2 cellular contexts compared by ENCODE assay signal in genomic region chr2:16496426-16497388, GRCh38.
TF ChIP-seq lines count a peak whose summit lies in the region.

No MANE protein-coding gene starts in this region.

TF ChIP-seq in liver, 16 proteins besides CTCF, POLR2A, EP300 and RAD21 (continued from another document):
- TF ChIP-seq EGR1 (IDR thresholded peaks at IDR 0.05; ENCODE audit: low read depth in 2 of 2) (peak in 1 of 2 donors; percentile 29), SP1 (IDR thresholded peaks at IDR 0.05) (peak; percentile 78), HNF4G (IDR thresholded peaks at IDR 0.05) (no peak), JUND (IDR thresholded peaks at IDR 0.05) (peak in 1 of 2 donors; percentile 72), RXRA (IDR thresholded peaks at IDR 0.05) (peak; percentile 51 to 91), ATF3 (IDR thresholded peaks at IDR 0.05) (no peak), MAX (IDR thresholded peaks at IDR 0.05) (peak; percentile 73), NR2F2 (IDR thresholded peaks at IDR 0.05) (no peak), YY1 (IDR thresholded peaks at IDR 0.05) (peak; percentile 85), GABPA (IDR thresholded peaks at IDR 0.05 in 1 of 2, conservative IDR thresholded peaks at IDR 0.05 in 1 of 2) (no peak), REST (IDR thresholded peaks at IDR 0.05) (peak; percentile 69), ZBTB33 (IDR thresholded peaks at IDR 0.05) (peak; percentile 70)
TF ChIP-seq in liver: peak in this region for 11.

TF ChIP-seq in GM23338, 12 proteins besides CTCF, POLR2A, EP300 and RAD21 (continued from another document):
- TF ChIP-seq REST (IDR thresholded peaks at IDR 0.05; ENCODE audit: unreplicated experiment) (no peak), ZNF462 (CRISPR knock-in tag; IDR thresholded peaks at IDR 0.05) (no peak), CREB1 (CRISPR knock-in tag; IDR thresholded peaks at IDR 0.05; ENCODE audit: low read depth) (no peak), EZH2phosphoT487 (IDR thresholded peaks at IDR 0.05; ENCODE audit: unreplicated experiment) (no peak), ETS1 (IDR thresholded peaks at IDR 0.05) (no peak), STAT1 (IDR thresholded peaks at IDR 0.05; ENCODE audit: unreplicated experiment) (no peak), ZNF114 (CRISPR knock-in tag; IDR thresholded peaks at IDR 0.05) (no peak), JUNB (IDR thresholded peaks at IDR 0.05; ENCODE audit: unreplicated experiment) (no peak)
